8 cellular contexts compared by ENCODE assay signal in genomic region chr17:40547079-40547784, GRCh38. TPM values are rescaled to one million over a fixed set of nuclear protein-coding genes. Genes with fewer than 3 reads are reported as not detected.
DNase-seq lines count a peak whose midpoint lies in the region; ATAC-seq lines count a peak whose summit lies in the region.

No MANE protein-coding gene starts in this region.

- ATAC-seq in GM18868 (IDR thresholded peaks at IDR 0.05; ENCODE audit: unreplicated experiment), result no peak

- no peaks in the 10 kb centered on the region for H3K9me3 Mint-ChIP-seq in activated T-helper 2 cell treated with anti-CD3 and anti-CD28 coated beads, Interferon-gamma antibody, Interleukin-2, Interleukin-4, amounts not matched to agents 10 μg/mL and 5 μg/mL and 100 μg/mL, durations not matched to agents 14 hours and 24 hours and 36 hours

- no peaks in the 10 kb centered on the region for H3K27me3 Mint-ChIP-seq in activated T-helper 2 cell treated with anti-CD3 and anti-CD28 coated beads, Interferon-gamma antibody, Interleukin-2, Interleukin-4, amounts not matched to agents 10 μg/mL and 5 μg/mL and 100 μg/mL, durations not matched to agents 14 hours and 24 hours and 36 hours (ENCODE audit: low read depth)

- H3K4me3 Mint-ChIP-seq in activated T-helper 2 cell treated with anti-CD3 and anti-CD28 coated beads, Interferon-gamma antibody, Interleukin-2, Interleukin-4, amounts not matched to agents 10 μg/mL and 5 μg/mL and 100 μg/mL, durations not matched to agents 14 hours and 24 hours and 36 hours (ENCODE audit: low read depth), result no peak overlapping the region

- H3K4me1 Mint-ChIP-seq in activated T-helper 2 cell treated with anti-CD3 and anti-CD28 coated beads, Interferon-gamma antibody, Interleukin-2, Interleukin-4, amounts not matched to agents 10 μg/mL and 5 μg/mL and 100 μg/mL, durations not matched to agents 14 hours and 24 hours and 36 hours (ENCODE audit: low read depth), result peaks cover 60% of the 10 kb centered on the region

- intact Hi-C loops in activated T-helper 2 cell treated with anti-CD3 and anti-CD28 coated beads, Interferon-gamma antibody, Interleukin-2, Interleukin-4, amounts not matched to agents 10 μg/mL and 5 μg/mL and 100 μg/mL, durations not matched to agents 14 hours and 24 hours and 36 hours (cut with micrococcal nuclease), result loop anchor here (10.0 kb wide), 1 partner anchor 858 kb away; no protein-coding TSS in a partner anchor

- peak overlapping the region; percentile 30 for H3K27ac Mint-ChIP-seq in activated T-helper 2 cell treated with anti-CD3 and anti-CD28 coated beads, Interferon-gamma antibody, Interleukin-2, Interleukin-4, amounts not matched to agents 10 μg/mL and 5 μg/mL and 100 μg/mL, durations not matched to agents 14 hours and 24 hours and 36 hours

- H3K36me3 Mint-ChIP-seq in activated T-helper 2 cell treated with anti-CD3 and anti-CD28 coated beads, Interferon-gamma antibody, Interleukin-2, Interleukin-4, amounts not matched to agents 10 μg/mL and 5 μg/mL and 100 μg/mL, durations not matched to agents 14 hours and 24 hours and 36 hours (ENCODE audit: low read depth), result peaks cover 24% of the 10 kb centered on the region

- peak; percentile 90 for DNase-seq in HPDE6-E6E7 (ENCODE audit: extremely low spot score)
- peak; percentile 93 for DNase-seq in NCI-H748 (lab: John Stamatoyannopoulos, UW; ENCODE audit: unreplicated experiment)
- DNase-seq in activated T-helper 2 cell treated with anti-CD3 and anti-CD28 coated beads, Interferon-gamma antibody, Interleukin-2, Interleukin-4, amounts not matched to agents 10 μg/mL and 5 μg/mL and 100 μg/mL, durations not matched to agents 14 hours and 24 hours and 36 hours (ENCODE audit: low spot score), result peak; percentile 59
- DNase-seq in mesenteric fat pad (ENCODE audit: low spot score), result peak; percentile 67
- DNase-seq in NCI-H524 treated with DMSO at 0.1 percent for 48 hours (lab: John Stamatoyannopoulos, UW), result no peak
- DNase-seq in cortex of kidney (lab: John Stamatoyannopoulos, UW), result no peak
- DNase-seq in LoVo (ENCODE audit: low spot score), result no peak

RNA-seq across cellular contexts. Expression of gene CCR7, which starts 18.0 kb away (rescaled TPM):
- 367 and 374 TPM in 2 replicates for total RNA-seq in activated T-helper 2 cell treated with anti-CD3 and anti-CD28 coated beads, Interferon-gamma antibody, Interleukin-2, Interleukin-4, amounts not matched to agents 10 μg/mL and 5 μg/mL and 100 μg/mL, durations not matched to agents 14 hours and 24 hours and 36 hours
- total RNA-seq in mesenteric fat pad, result 0.39 TPM

RNA-seq across cellular contexts. Expression of gene TNS4, which starts 45.8 kb away (rescaled TPM):
- total RNA-seq in activated T-helper 2 cell treated with anti-CD3 and anti-CD28 coated beads, Interferon-gamma antibody, Interleukin-2, Interleukin-4, amounts not matched to agents 10 μg/mL and 5 μg/mL and 100 μg/mL, durations not matched to agents 14 hours and 24 hours and 36 hours, result 8.7 and 9.0 TPM in 2 replicates
- total RNA-seq in mesenteric fat pad, result 0.16 TPM

Comparison
In these comparisons a context has a peak if more than half of its experiments do, and no peak if none do; other contexts are left out.
1. DNase-seq: peak in HPDE6-E6E7 (single experiment), NCI-H748 (single experiment), activated T-helper 2 cell treated with anti-CD3 and anti-CD28 coated beads, Interferon-gamma antibody, Interleukin-2, Interleukin-4, amounts not matched to agents 10 μg/mL and 5 μg/mL and 100 μg/mL, durations not matched to agents 14 hours and 24 hours and 36 hours (single experiment) and mesenteric fat pad (single experiment); none in NCI-H524 treated with DMSO at 0.1 percent for 48 hours (single experiment), cortex of kidney (single experiment) and LoVo (single experiment).
2. RNA of gene CCR7, which starts 18.0 kb away (total RNA-seq): 367 to 374 TPM in activated T-helper 2 cell treated with anti-CD3 and anti-CD28 coated beads, Interferon-gamma antibody, Interleukin-2, Interleukin-4, amounts not matched to agents 10 μg/mL and 5 μg/mL and 100 μg/mL, durations not matched to agents 14 hours and 24 hours and 36 hours; 0.39 TPM in mesenteric fat pad (single experiment); every median in the first group is over 100 times any median in the second.